In the genomic region with DNA sequence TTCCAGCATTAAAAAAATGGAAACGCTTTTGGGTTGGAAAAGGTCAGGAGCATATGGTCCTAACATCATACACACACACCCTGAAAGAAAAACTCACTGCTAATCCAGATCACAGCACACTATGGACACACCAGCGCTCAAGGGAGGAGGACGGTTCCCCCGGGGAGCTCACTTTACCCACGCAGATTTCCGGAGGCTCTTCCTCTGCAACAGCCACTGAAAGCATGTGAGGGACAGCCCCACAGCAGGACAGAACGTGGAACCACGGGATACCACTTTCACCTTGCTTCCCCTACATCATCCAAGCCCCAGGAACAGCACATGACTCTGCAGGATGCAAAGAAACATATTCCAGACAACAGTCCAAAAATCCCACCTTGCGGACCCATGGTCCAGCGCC, we compare ENCODE assay signal across 15 cellular contexts. TPM values are rescaled to one million over a fixed set of nuclear protein-coding genes. Genes with fewer than 3 reads are reported as not detected.
DNase-seq lines count a peak whose midpoint lies in the region; ATAC-seq and TF ChIP-seq lines count a peak whose summit lies in the region.
"Had no signal": no experiment of that assay in that cellular context is flagged by ENCODE, and none has a peak within 500 bp of the region (broad histone marks: within the 10 kb centered on the region; RNA-seq: fewer than 3 reads in every experiment).

No MANE protein-coding gene starts in this region.

- H3K9ac ChIP-seq in Karpas-422 (ENCODE audit: low read length) = no peak overlapping the region

- DNase-seq in activated naive CD8-positive, alpha-beta T cell treated with anti-CD3 and anti-CD28 coated beads, Interleukin-2, amount 10 ng/mL, durations not matched to agents 7 days and 5 days = no peak
- DNase-seq in activated naive CD8-positive, alpha-beta T cell treated with anti-CD3 and anti-CD28 coated beads for 36 hours = no peak
- DNase-seq in Karpas-422 = no peak
- no peak for DNase-seq in dorsolateral prefrontal cortex
- no peak for DNase-seq in stimulated activated naive B cell treated with anti-CD40 and anti-IgM and Interleukin-4, amounts not matched to agents 10 μg/mL and 1 μg/mL and 100 μg/mL, for 72 hours
- DNase-seq in NCI-H2196 treated with DMSO at 0.1 percent for 48 hours (lab: John Stamatoyannopoulos, UW; ENCODE audit: unreplicated experiment) = no peak
- no peak for DNase-seq in HuH-7 (ENCODE audit: low spot score)
- no peak for DNase-seq in OCI-M2 (lab: John Stamatoyannopoulos, UW; ENCODE audit: unreplicated experiment)
- DNase-seq: DMS153, MG63, NCI-H1092 treated with DMSO at 0.1 percent for 48 hours, NCI-H2081 treated with DMSO at 0.1 percent for 48 hours, NCI-H524, SIG-M5 had no signal

- intact Hi-C loops in dorsolateral prefrontal cortex (cut with DNase I) = no loop called here

- peaks cover 53% of the 10 kb centered on the region for H3K4me1 ChIP-seq in Karpas-422 (ENCODE audit: low read length)

- H3K27ac ChIP-seq in Karpas-422 (ENCODE audit: low read length) = peak overlapping the region; percentile 94
- H3K27ac ChIP-seq in dorsolateral prefrontal cortex = peak overlapping the region in 53 of 59 donors; percentile 5 to 87 (median 73)

- ATAC-seq in activated naive CD8-positive, alpha-beta T cell treated with anti-CD3 and anti-CD28 coated beads, Interleukin-2, amount 10 ng/mL, durations not matched to agents 7 days and 5 days (ENCODE audit: low read depth) = no peak
- ATAC-seq in stimulated activated naive B cell treated with anti-CD40 and anti-IgM and Interleukin-4, amounts not matched to agents 10 μg/mL and 1 μg/mL and 100 μg/mL, for 72 hours (replicated peaks) = no peak

- H3K4me3 ChIP-seq in Karpas-422 (ENCODE audit: low read length) (no peak overlapping the region), dorsolateral prefrontal cortex (no peak overlapping the region)
- H3K4me3 ChIP-seq: MG63 had no signal

- peaks cover 5% of the 10 kb centered on the region for H3K4me1 Mint-ChIP-seq in activated naive CD8-positive, alpha-beta T cell treated with anti-CD3 and anti-CD28 coated beads, Interleukin-2, amount 10 ng/mL, durations not matched to agents 7 days and 5 days
- peaks cover 20% of the 10 kb centered on the region for H3K4me1 Mint-ChIP-seq in activated naive CD8-positive, alpha-beta T cell treated with anti-CD3 and anti-CD28 coated beads for 36 hours
- peaks cover 23 to 32% of the 10 kb centered on the region in 2 donors for H3K4me1 Mint-ChIP-seq in stimulated activated naive B cell treated with anti-CD40 and anti-IgM and Interleukin-4, amounts not matched to agents 10 μg/mL and 1 μg/mL and 100 μg/mL, for 72 hours
- H3K4me1 Mint-ChIP-seq: CD14-positive monocyte had no signal

- no peaks in the 10 kb centered on the region for H3K9me2 ChIP-seq in Karpas-422 (replicated peaks; ENCODE audit: insufficient read depth, low read length)

- H3K27me3 ChIP-seq in Karpas-422 (ENCODE audit: low read length) = no peaks in the 10 kb centered on the region
- H3K27me3 ChIP-seq in dorsolateral prefrontal cortex = no peaks in the 10 kb centered on the region
- H3K27me3 ChIP-seq: MG63 had no signal

- H3K36me3 Mint-ChIP-seq in activated naive CD8-positive, alpha-beta T cell treated with anti-CD3 and anti-CD28 coated beads, Interleukin-2, amount 10 ng/mL, durations not matched to agents 7 days and 5 days = peaks cover 38% of the 10 kb centered on the region
- H3K36me3 Mint-ChIP-seq in activated naive CD8-positive, alpha-beta T cell treated with anti-CD3 and anti-CD28 coated beads for 36 hours = peaks cover 78% of the 10 kb centered on the region
- peaks cover 68 to 80% of the 10 kb centered on the region in 2 donors for H3K36me3 Mint-ChIP-seq in stimulated activated naive B cell treated with anti-CD40 and anti-IgM and Interleukin-4, amounts not matched to agents 10 μg/mL and 1 μg/mL and 100 μg/mL, for 72 hours

- H3K79me2 ChIP-seq in Karpas-422 (ENCODE audit: low read length) = peaks cover 33% of the 10 kb centered on the region

- peak overlapping the region; percentile 7 for H3K27ac Mint-ChIP-seq in activated naive CD8-positive, alpha-beta T cell treated with anti-CD3 and anti-CD28 coated beads, Interleukin-2, amount 10 ng/mL, durations not matched to agents 7 days and 5 days
- H3K27ac Mint-ChIP-seq in activated naive CD8-positive, alpha-beta T cell treated with anti-CD3 and anti-CD28 coated beads for 36 hours = no peak overlapping the region
- peak overlapping the region; percentile 90 for H3K27ac Mint-ChIP-seq in stimulated activated naive B cell treated with anti-CD40 and anti-IgM and Interleukin-4, amounts not matched to agents 10 μg/mL and 1 μg/mL and 100 μg/mL, for 72 hours

- TF ChIP-seq CTCF in dorsolateral prefrontal cortex (IDR thresholded peaks at IDR 0.05 in 54 of 56, conservative IDR thresholded peaks at IDR 0.05 in 2 of 56; ENCODE audit: low read depth in 1 of 56, partially characterized antibody in 56 of 56) = no peak

- H3K4me2 ChIP-seq in Karpas-422 (ENCODE audit: low read depth, low read length, poor library complexity, severe bottlenecking) = no peak overlapping the region

- H2AFZ ChIP-seq in Karpas-422 (ENCODE audit: low read length) = no peak overlapping the region

- peaks cover 55% of the 10 kb centered on the region for H4K20me1 ChIP-seq in Karpas-422 (ENCODE audit: insufficient read depth, low read depth, low read length)

- no peaks in the 10 kb centered on the region for H3K27me3 Mint-ChIP-seq in activated naive CD8-positive, alpha-beta T cell treated with anti-CD3 and anti-CD28 coated beads, Interleukin-2, amount 10 ng/mL, durations not matched to agents 7 days and 5 days
- H3K27me3 Mint-ChIP-seq in activated naive CD8-positive, alpha-beta T cell treated with anti-CD3 and anti-CD28 coated beads for 36 hours = no peaks in the 10 kb centered on the region
- no peaks in the 10 kb centered on the region for H3K27me3 Mint-ChIP-seq in stimulated activated naive B cell treated with anti-CD40 and anti-IgM and Interleukin-4, amounts not matched to agents 10 μg/mL and 1 μg/mL and 100 μg/mL, for 72 hours

- peaks cover 78% of the 10 kb centered on the region for H3K36me3 ChIP-seq in Karpas-422 (ENCODE audit: insufficient read depth, low read length)

- H3K4me3 Mint-ChIP-seq in activated naive CD8-positive, alpha-beta T cell treated with anti-CD3 and anti-CD28 coated beads, Interleukin-2, amount 10 ng/mL, durations not matched to agents 7 days and 5 days = no peak overlapping the region
- no peak overlapping the region for H3K4me3 Mint-ChIP-seq in activated naive CD8-positive, alpha-beta T cell treated with anti-CD3 and anti-CD28 coated beads for 36 hours
- peak overlapping the region in 1 of 2 donors; percentile 9 for H3K4me3 Mint-ChIP-seq in stimulated activated naive B cell treated with anti-CD40 and anti-IgM and Interleukin-4, amounts not matched to agents 10 μg/mL and 1 μg/mL and 100 μg/mL, for 72 hours
- H3K4me3 Mint-ChIP-seq: CD14-positive monocyte had no signal

- no peaks in the 10 kb centered on the region for H3K9me3 Mint-ChIP-seq in activated naive CD8-positive, alpha-beta T cell treated with anti-CD3 and anti-CD28 coated beads, Interleukin-2, amount 10 ng/mL, durations not matched to agents 7 days and 5 days
- no peaks in the 10 kb centered on the region for H3K9me3 Mint-ChIP-seq in activated naive CD8-positive, alpha-beta T cell treated with anti-CD3 and anti-CD28 coated beads for 36 hours
- H3K9me3 Mint-ChIP-seq in stimulated activated naive B cell treated with anti-CD40 and anti-IgM and Interleukin-4, amounts not matched to agents 10 μg/mL and 1 μg/mL and 100 μg/mL, for 72 hours = no peaks in the 10 kb centered on the region
- H3K9me3 Mint-ChIP-seq: CD14-positive monocyte had no signal

- H3K9me3 ChIP-seq in Karpas-422 (ENCODE audit: low read length) = no peaks in the 10 kb centered on the region
- H3K9me3 ChIP-seq: MG63 had no signal

- POLR2A ChIA-PET in activated naive CD8-positive, alpha-beta T cell treated with anti-CD3 and anti-CD28 coated beads, Interleukin-2, amount 10 ng/mL, durations not matched to agents 7 days and 5 days (lab: Charles Lee) = interaction anchor here (2.6 kb wide), 1 partner anchor 13 kb away, joined by 9 read pairs; a partner anchor contains a TSS

RNA-seq across cellular contexts. Expression of a gene that starts 13.2 kb away (rescaled TPM):
- 10 to 100 TPM; 70.9 to 74.4 TPM for total RNA-seq in activated naive CD8-positive, alpha-beta T cell treated with anti-CD3 and anti-CD28 coated beads, Interleukin-2, amount 10 ng/mL, durations not matched to agents 7 days and 5 days
- 100 to 1,000 TPM; 249 to 259 TPM for total RNA-seq in activated naive CD8-positive, alpha-beta T cell treated with anti-CD3 and anti-CD28 coated beads for 36 hours
- total RNA-seq in Karpas-422 (2014; rRNA removed; shearing (Covaris generic); ENCODE audit: low replicate concordance) = 27.3 and 36.4 TPM in 2 replicates
- total RNA-seq in dorsolateral prefrontal cortex = 10 to 100 TPM in 113 of 120 experiments, 1 to 10 TPM in 7; 8.5 to 42.6 (median 18.6) TPM

RNA-seq across cellular contexts. Expression of a gene that starts 50.7 kb away (rescaled TPM):
- total RNA-seq in activated naive CD8-positive, alpha-beta T cell treated with anti-CD3 and anti-CD28 coated beads, Interleukin-2, amount 10 ng/mL, durations not matched to agents 7 days and 5 days = 10 to 100 TPM; 36.2 to 39.7 TPM
- total RNA-seq in activated naive CD8-positive, alpha-beta T cell treated with anti-CD3 and anti-CD28 coated beads for 36 hours = 10 to 100 TPM; 25.1 to 25.6 TPM
- total RNA-seq in Karpas-422 (2014; rRNA removed; shearing (Covaris generic); ENCODE audit: low replicate concordance) = 27.2 and 58.6 TPM in 2 replicates
- total RNA-seq in dorsolateral prefrontal cortex = 10 to 100 TPM; 40.2 to 59.9 (median 49.0) TPM
